In the genomic region with DNA sequence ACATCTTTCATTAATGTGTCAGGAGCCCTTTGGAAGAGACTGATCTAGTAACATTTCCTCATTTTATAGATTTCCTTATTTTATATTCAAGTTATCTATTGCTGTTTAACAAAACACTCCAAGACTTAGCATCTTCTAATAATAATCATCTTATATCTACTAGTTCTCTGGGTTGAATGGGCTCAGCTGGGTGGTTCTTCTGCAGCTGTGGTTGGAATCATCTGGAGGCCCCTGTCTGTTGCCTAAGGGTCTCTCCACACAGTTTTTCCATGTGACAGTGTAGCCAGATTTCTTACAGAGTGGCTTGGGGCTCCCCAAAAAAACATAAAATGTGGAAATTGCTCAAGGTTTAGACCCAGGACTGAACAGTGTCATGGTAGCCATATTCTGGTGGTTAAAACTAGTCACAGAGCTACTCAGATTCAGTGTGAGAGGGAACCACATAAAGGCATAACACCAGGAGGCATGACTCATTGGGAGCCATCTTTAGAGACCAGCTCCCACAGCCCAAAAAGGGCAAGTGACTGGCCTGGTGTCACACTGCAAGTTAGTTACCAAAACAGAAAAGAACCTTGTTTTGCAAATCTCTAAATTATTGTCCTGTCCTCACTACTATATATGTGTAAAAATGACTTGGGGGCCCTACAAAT, we compare ENCODE assay signal across 2 cellular contexts.
TF ChIP-seq lines count a peak whose summit lies in the region.

No MANE protein-coding gene starts in this region.

TF ChIP-seq in HepG2, 621 proteins besides CTCF, POLR2A, EP300 and RAD21:
- no peak for TF ChIP-seq HDAC2 (CRISPR knock-in tag; IDR thresholded peaks at IDR 0.05)
- TF ChIP-seq ZNF331 (CRISPR knock-in tag; IDR thresholded peaks at IDR 0.05), result peak; percentile 100

TF ChIP-seq in HEK293T, 16 proteins besides CTCF, POLR2A, EP300 and RAD21:
- TF ChIP-seq FOXK2 (IDR thresholded peaks at IDR 0.05), result no peak
- TF ChIP-seq CTBP1 (IDR thresholded peaks at IDR 0.05; ENCODE audit: borderline replicate concordance), result no peak
- TF ChIP-seq, protein P1, sequence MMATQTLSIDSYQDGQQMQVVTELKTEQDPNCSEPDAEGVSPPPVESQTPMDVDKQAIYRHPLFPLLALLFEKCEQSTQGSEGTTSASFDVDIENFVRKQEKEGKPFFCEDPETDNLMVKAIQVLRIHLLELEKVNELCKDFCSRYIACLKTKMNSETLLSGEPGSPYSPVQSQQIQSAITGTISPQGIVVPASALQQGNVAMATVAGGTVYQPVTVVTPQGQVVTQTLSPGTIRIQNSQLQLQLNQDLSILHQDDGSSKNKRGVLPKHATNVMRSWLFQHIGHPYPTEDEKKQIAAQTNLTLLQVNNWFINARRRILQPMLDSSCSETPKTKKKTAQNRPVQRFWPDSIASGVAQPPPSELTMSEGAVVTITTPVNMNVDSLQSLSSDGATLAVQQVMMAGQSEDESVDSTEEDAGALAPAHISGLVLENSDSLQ (IDR thresholded peaks at IDR 0.05), result no peak
- TF ChIP-seq NFRKB (IDR thresholded peaks at IDR 0.05), result no peak
- no peak for TF ChIP-seq BHLHE40 (IDR thresholded peaks at IDR 0.05; ENCODE audit: borderline replicate concordance)
- TF ChIP-seq SP1 (IDR thresholded peaks at IDR 0.05), result no peak
